ENCODE assay signal across 1 cellular context in genomic region chr6:125948455-125948854, GRCh38.
TF ChIP-seq lines count a peak whose summit lies in the region.

No MANE protein-coding gene starts in this region.

TF ChIP-seq in IMR-90, 13 proteins besides CTCF, POLR2A, EP300 and RAD21 (continued from another document):
- TF ChIP-seq, protein P1, sequence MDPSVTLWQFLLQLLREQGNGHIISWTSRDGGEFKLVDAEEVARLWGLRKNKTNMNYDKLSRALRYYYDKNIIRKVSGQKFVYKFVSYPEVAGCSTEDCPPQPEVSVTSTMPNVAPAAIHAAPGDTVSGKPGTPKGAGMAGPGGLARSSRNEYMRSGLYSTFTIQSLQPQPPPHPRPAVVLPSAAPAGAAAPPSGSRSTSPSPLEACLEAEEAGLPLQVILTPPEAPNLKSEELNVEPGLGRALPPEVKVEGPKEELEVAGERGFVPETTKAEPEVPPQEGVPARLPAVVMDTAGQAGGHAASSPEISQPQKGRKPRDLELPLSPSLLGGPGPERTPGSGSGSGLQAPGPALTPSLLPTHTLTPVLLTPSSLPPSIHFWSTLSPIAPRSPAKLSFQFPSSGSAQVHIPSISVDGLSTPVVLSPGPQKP (IDR thresholded peaks at IDR 0.05; ENCODE audit: borderline replicate concordance, low read depth, low read length), result no peak
- no peak for TF ChIP-seq FOS (IDR thresholded peaks at IDR 0.05; ENCODE audit: low read depth, low read length)
- TF ChIP-seq USF2 (IDR thresholded peaks at IDR 0.05; ENCODE audit: low read depth, low read length), result no peak
- TF ChIP-seq CEBPB (IDR thresholded peaks at IDR 0.05; ENCODE audit: low read depth, low read length), result no peak
